1 cellular context compared by ENCODE assay signal in genomic region chr3:196049567-196050122, GRCh38.
TF ChIP-seq lines count a peak whose summit lies in the region.

No MANE protein-coding gene starts in this region.

TF ChIP-seq in K562, 482 proteins besides CTCF, POLR2A, EP300 and RAD21 (continued from another document and continues in another):
- TF ChIP-seq ZNF407 (IDR thresholded peaks at IDR 0.05; ENCODE audit: low read depth) (no peak), E2F8 (IDR thresholded peaks at IDR 0.05; ENCODE audit: low read depth, partially characterized antibody) (no peak), TBP (optimal IDR thresholded peaks at IDR 0.05; ENCODE audit: low read depth, low read length) (no peak), ESRRA (IDR thresholded peaks at IDR 0.05; ENCODE audit: borderline replicate concordance, low read depth) (no peak), POLR2B (IDR thresholded peaks at IDR 0.05; ENCODE audit: low read depth, partially characterized antibody) (peak; percentile 49), XRCC5 (IDR thresholded peaks at IDR 0.05; ENCODE audit: low read depth, low read length) (no peak), NR2C1 (IDR thresholded peaks at IDR 0.05) (0 out of 2 replicates have a peak, but pooled peaks have one; percentile 21), NR2C1 (tag; IDR thresholded peaks at IDR 0.05) (no peak), TRIM24 (IDR thresholded peaks at IDR 0.05) (no peak), CEBPZ (IDR thresholded peaks at IDR 0.05; ENCODE audit: borderline replicate concordance, low read depth, low read length) (no peak), E2F5 (CRISPR knock-in tag; IDR thresholded peaks at IDR 0.05) (no peak), POLR2G (IDR thresholded peaks at IDR 0.05; ENCODE audit: low read depth, low read length) (peak; percentile 41), ZBTB11 (CRISPR knock-in tag; IDR thresholded peaks at IDR 0.05) (no peak), GMEB1 (CRISPR knock-in tag; IDR thresholded peaks at IDR 0.05) (no peak), REST (CRISPR knock-in tag; IDR thresholded peaks at IDR 0.05; ENCODE audit: low read depth) (no peak), RBM22 (IDR thresholded peaks at IDR 0.05; ENCODE audit: low read depth, low read length, poor library complexity, severe bottlenecking) (peak; percentile 86), NONO (IDR thresholded peaks at IDR 0.05; ENCODE audit: low read depth in 2 of 2, low read length in 1 of 2) (no peak), RBFOX2 (IDR thresholded peaks at IDR 0.05; ENCODE audit: low read depth, low read length) (peak; percentile 41), ETV5 (CRISPR knock-in tag; IDR thresholded peaks at IDR 0.05; ENCODE audit: low read depth) (no peak), RBM15 (IDR thresholded peaks at IDR 0.05; ENCODE audit: insufficient read depth, low read length) (no peak), POU5F1 (IDR thresholded peaks at IDR 0.05; ENCODE audit: borderline replicate concordance, low read depth, low read length, partially characterized antibody) (no peak), ATF3 (IDR thresholded peaks at IDR 0.05) (no peak), ATF3 (CRISPR knock-in tag; conservative IDR thresholded peaks at IDR 0.05) (no peak), POLR2AphosphoS5 (IDR thresholded peaks at IDR 0.05; ENCODE audit: control insufficient read depth, insufficient read depth, low read depth, low read length) (peak; percentile 75), RBM17 (IDR thresholded peaks at IDR 0.05; ENCODE audit: borderline replicate concordance, low read depth, low read length) (no peak), DLX4 (CRISPR knock-in tag; IDR thresholded peaks at IDR 0.05) (no peak), HDAC2 (IDR thresholded peaks at IDR 0.05) (no peak)
